Comparison of ENCODE assay signal across 13 cellular contexts in genomic region chr6:162056745-162057144, GRCh38.
DNase-seq lines count a peak whose midpoint lies in the region; ATAC-seq and TF ChIP-seq lines count a peak whose summit lies in the region.
"Had no signal": no experiment of that assay in that cellular context is flagged by ENCODE, and none has a peak within 500 bp of the region (broad histone marks: within the 10 kb centered on the region; RNA-seq: fewer than 3 reads in every experiment).

No MANE protein-coding gene starts in this region.

- DNase-seq in ACHN (peak; percentile 97), LHCN-M2 (ENCODE audit: low read depth) (peak; percentile 85), chondrocyte (ENCODE audit: low spot score) (no peak), kidney epithelial cell (ENCODE audit: low read depth) (peak; percentile 95), GM13977 (ENCODE audit: low spot score) (no peak)
- DNase-seq in NK-92 treated with Interleukin-12 subunit alpha and Interleukin-12 subunit beta, amount 100 ng/mL, for 24 hours (lab: John Stamatoyannopoulos, UW) = no peak
- no peak for DNase-seq in CD4-positive, alpha-beta memory T cell
- DNase-seq: stimulated activated CD4-positive, alpha-beta T cell treated with anti-CD3 and anti-CD28 coated beads, Interleukin-12 subunit alpha, Interleukin-12 subunit beta, amount 100 ng/mL, for 4 hours; stimulated activated naive B cell treated with anti-CD40 and anti-IgM and Interleukin-4, amounts not matched to agents 10 μg/mL and 1 μg/mL and 100 μg/mL, for 72 hours had no signal

- peak; percentile 25 for TF ChIP-seq CTCF in chondrocyte (IDR thresholded peaks at IDR 0.05)
- TF ChIP-seq CTCF in kidney epithelial cell (IDR thresholded peaks at IDR 0.05; ENCODE audit: insufficient read depth, low read length, poor library complexity, severe bottlenecking) = no peak
- no peak for TF ChIP-seq CTCF in GM13977 (IDR thresholded peaks at IDR 0.05; ENCODE audit: extremely low read depth, insufficient read depth, missing control alignments)

- no peak overlapping the region for H3K27ac ChIP-seq in CD4-positive, alpha-beta memory T cell (ENCODE audit: low read depth, low read length)

- H3K27ac Mint-ChIP-seq in chondrocyte (ENCODE audit: unreplicated experiment) = peak overlapping the region; percentile 73
- H3K27ac Mint-ChIP-seq in CD4-positive, alpha-beta memory T cell = no peak overlapping the region
- H3K27ac Mint-ChIP-seq: mesothelial cell of epicardium; stimulated activated naive B cell treated with anti-CD40 and anti-IgM and Interleukin-4, amounts not matched to agents 10 μg/mL and 1 μg/mL and 100 μg/mL, for 72 hours had no signal

- no peak overlapping the region for H3K4me3 Mint-ChIP-seq in chondrocyte (ENCODE audit: unreplicated experiment)
- no peak overlapping the region for H3K4me3 Mint-ChIP-seq in CD4-positive, alpha-beta memory T cell
- H3K4me3 Mint-ChIP-seq: mesothelial cell of epicardium; stimulated activated naive B cell treated with anti-CD40 and anti-IgM and Interleukin-4, amounts not matched to agents 10 μg/mL and 1 μg/mL and 100 μg/mL, for 72 hours had no signal

- CTCF ChIA-PET in CD4-positive, alpha-beta memory T cell (lab: Charles Lee; ENCODE audit: partially characterized antibody) = no interaction called here

- intact Hi-C loops in CD4-positive, alpha-beta memory T cell (cut with micrococcal nuclease) = no loop called here

- H3K4me1 ChIP-seq in CD4-positive, alpha-beta memory T cell (ENCODE audit: insufficient read depth, low read length) = no peaks in the 10 kb centered on the region

- POLR2A ChIA-PET in CD4-positive, alpha-beta memory T cell (lab: Charles Lee; ENCODE audit: partially characterized antibody) = no interaction called here

- no peak for ATAC-seq in HG03342 (IDR thresholded peaks at IDR 0.05; ENCODE audit: unreplicated experiment)
- ATAC-seq: esophagus mucosa; K562; stimulated activated naive B cell treated with anti-CD40 and anti-IgM and Interleukin-4, amounts not matched to agents 10 μg/mL and 1 μg/mL and 100 μg/mL, for 72 hours had no signal

- no peaks in the 10 kb centered on the region for H3K27me3 Mint-ChIP-seq in chondrocyte (ENCODE audit: low read depth)
- no peaks in the 10 kb centered on the region for H3K27me3 Mint-ChIP-seq in CD4-positive, alpha-beta memory T cell
- H3K27me3 Mint-ChIP-seq: stimulated activated naive B cell treated with anti-CD40 and anti-IgM and Interleukin-4, amounts not matched to agents 10 μg/mL and 1 μg/mL and 100 μg/mL, for 72 hours had no signal

- in situ Hi-C loops in ACHN (cut with HindIII; ENCODE audit: low pct_ligation_motif_present, low pct_unique_long_range_greater_than_20kb, low sequenced_read_pairs) = no loop called here
- in situ Hi-C loops in GM13977 (cut with MboI; ENCODE audit: low pct_unique_long_range_greater_than_20kb, low sequenced_read_pairs, unreplicated experiment) = no loop called here

- no peaks in the 10 kb centered on the region for H3K36me3 ChIP-seq in kidney epithelial cell (ENCODE audit: control insufficient read depth, insufficient read depth, low read length)
- H3K36me3 ChIP-seq in CD4-positive, alpha-beta memory T cell (ENCODE audit: insufficient read depth, low read length) = no peaks in the 10 kb centered on the region

- H3K4me1 Mint-ChIP-seq in chondrocyte (ENCODE audit: low read depth) = peaks cover 38% of the 10 kb centered on the region
- H3K4me1 Mint-ChIP-seq in CD4-positive, alpha-beta memory T cell = no peaks in the 10 kb centered on the region
- H3K4me1 Mint-ChIP-seq: stimulated activated naive B cell treated with anti-CD40 and anti-IgM and Interleukin-4, amounts not matched to agents 10 μg/mL and 1 μg/mL and 100 μg/mL, for 72 hours had no signal

- no peaks in the 10 kb centered on the region for H3K9me3 Mint-ChIP-seq in chondrocyte (ENCODE audit: low read depth)
- H3K9me3 Mint-ChIP-seq in CD4-positive, alpha-beta memory T cell = peaks cover 0 to 20% (median 9%) of the 10 kb centered on the region in 8 donors
- H3K9me3 Mint-ChIP-seq: mesothelial cell of epicardium had no signal

- no peaks in the 10 kb centered on the region for H3K9me3 ChIP-seq in CD4-positive, alpha-beta memory T cell (ENCODE audit: control insufficient read depth in 1 of 2, low read length in 2 of 2)

- H3K4me3 ChIP-seq in kidney epithelial cell (ENCODE audit: low read depth, low read length) = no peak overlapping the region
- H3K4me3 ChIP-seq in CD4-positive, alpha-beta memory T cell (ENCODE audit: low read length in 2 of 2) = no peak overlapping the region
- H3K4me3 ChIP-seq: K562 had no signal

- H3K36me3 Mint-ChIP-seq in chondrocyte (ENCODE audit: low read depth) = no peaks in the 10 kb centered on the region
- H3K36me3 Mint-ChIP-seq in CD4-positive, alpha-beta memory T cell = peaks cover 0 to 9% of the 10 kb centered on the region in 2 donors
- H3K36me3 Mint-ChIP-seq: mesothelial cell of epicardium had no signal

- H3K27me3 ChIP-seq in kidney epithelial cell (ENCODE audit: control insufficient read depth, insufficient read depth, low read length) = no peaks in the 10 kb centered on the region
- no peaks in the 10 kb centered on the region for H3K27me3 ChIP-seq in CD4-positive, alpha-beta memory T cell (ENCODE audit: insufficient read depth, low read length)

Comparison
In these comparisons a context has a peak if more than half of its experiments do, and no peak if none do; other contexts are left out.
1. DNase-seq: peak in ACHN (single experiment), LHCN-M2 (single experiment) and kidney epithelial cell (single experiment); none in chondrocyte (single experiment), GM13977 (single experiment), NK-92 treated with Interleukin-12 subunit alpha and Interleukin-12 subunit beta, amount 100 ng/mL, for 24 hours (single experiment) and CD4-positive, alpha-beta memory T cell (0 of 5).